Comparison of ENCODE assay signal across 7 cellular contexts in genomic region chr16:10429299-10429969, GRCh38. TPM values are rescaled to one million over a fixed set of nuclear protein-coding genes. Genes with fewer than 3 reads are reported as not detected.
DNase-seq lines count a peak whose midpoint lies in the region; ATAC-seq, FAIRE-seq and TF ChIP-seq lines count a peak whose summit lies in the region.
"Not testable (repeated sequence)": the region's sequence is repeated elsewhere in the genome, so short reads cannot be mapped to it uniquely, and the experiment has no call there.

No MANE protein-coding gene starts in this region.

- not testable (repeated sequence) for H3K9me3 Mint-ChIP-seq in MCF 10A (ENCODE audit: unreplicated experiment)

- not testable (repeated sequence) for BruUV-seq in MCF 10A (replicated peaks; lab: Mats Ljungman, UMichigan)

- H3K27me3 ChIP-seq in HUES6 (ENCODE audit: control insufficient read depth, insufficient read depth, low read length); foreskin keratinocyte: not testable (repeated sequence)

- H3K4me1 ChIP-seq in HUES6 (ENCODE audit: control insufficient read depth, insufficient read depth, low read length); foreskin keratinocyte: not testable (repeated sequence)

- H3K4me3 ChIP-seq in HUES6 (ENCODE audit: low read depth, low read length), result not testable (repeated sequence)

- H3K9ac ChIP-seq in HUES6 (ENCODE audit: low read length), result not testable (repeated sequence)

- POLR2A ChIA-PET in MCF 10A (lab: Yijun Ruan, JAX), result interaction anchor here (0.6 to 1.7 kb wide), 9 partner anchors 10 to 201 kb away, joined by 3 to 8 read pairs (median 4); partner anchors contain the start of gene ATF7IP2

- H3K36me3 ChIP-seq in HUES6 (ENCODE audit: control insufficient read depth, insufficient read depth, low read length), result peaks cover 46% of the 10 kb centered on the region

- peaks cover 14% of the 10 kb centered on the region for H3K4me1 Mint-ChIP-seq in MCF 10A (ENCODE audit: insufficient read depth, unreplicated experiment)

- not testable (repeated sequence) for DNase-seq in RCC 7860 (ENCODE audit: low spot score)
- peak; percentile 71 for DNase-seq in MCF 10A (ENCODE audit: unreplicated experiment)
- DNase-seq in foreskin keratinocyte, result peak in 1 of 2 donors; percentile 34
- peak; percentile 50 for DNase-seq in left lobe of liver (ENCODE audit: low spot score)

- not testable (repeated sequence) for TF ChIP-seq CTCF in MCF 10A (IDR thresholded peaks at IDR 0.05; ENCODE audit: unreplicated experiment); foreskin keratinocyte (conservative IDR thresholded peaks at IDR 0.05)

- FAIRE-seq in A204.1 (lab: Jason Lieb, UNC) (peak; percentile 96), RCC 7860 (lab: Jason Lieb, UNC) (peak; percentile 88), endometrium (lab: Jason Lieb, UNC) (peak; percentile 58)

- H3K27me3 Mint-ChIP-seq in MCF 10A (ENCODE audit: insufficient read depth, unreplicated experiment), result not testable (repeated sequence)

- not testable (repeated sequence) for H3K4me3 Mint-ChIP-seq in MCF 10A (ENCODE audit: unreplicated experiment)

- not testable (repeated sequence) for H3K9me3 ChIP-seq in HUES6 (ENCODE audit: control insufficient read depth, insufficient read depth, low read depth, low read length)

- H3K36me3 Mint-ChIP-seq in MCF 10A (ENCODE audit: insufficient read depth, unreplicated experiment), result not testable (repeated sequence)

- CTCF ChIA-PET in MCF 10A (lab: Yijun Ruan, JAX), result interaction anchor here (0.6 to 1.6 kb wide), 4 partner anchors 14 to 1860 kb away, joined by 3 to 5 read pairs (median 5); no protein-coding TSS in a partner anchor

- intact Hi-C loops in MCF 10A (cut with micrococcal nuclease), result not testable (repeated sequence)

- peak; percentile 26 for ATAC-seq in foreskin keratinocyte
- peak; percentile 53 for ATAC-seq in left lobe of liver

- H3K27ac Mint-ChIP-seq in MCF 10A (ENCODE audit: low read depth, unreplicated experiment), result peak overlapping the region; percentile 83

- 0 out of 2 replicates have a peak overlapping the region, but pooled peaks have one; percentile 1 for H3K27ac ChIP-seq in HUES6 (ENCODE audit: low read depth, low read length)
- not testable (repeated sequence) for H3K27ac ChIP-seq in foreskin keratinocyte

RNA-seq across cellular contexts. Expression of gene ATF7IP2, which starts 43.6 kb away (rescaled TPM):
- total RNA-seq in MCF 10A (2022) (4.8 and 6.5 TPM in 2 replicates), foreskin keratinocyte (4.4 and 4.7 TPM in 2 replicates), left lobe of liver (29.7 TPM)
- 3.1 and 3.3 TPM in 2 replicates for polyA plus RNA-seq in foreskin keratinocyte
